Comparison of ENCODE assay signal across 1 cellular context in genomic region chr18:21686282-21687105, GRCh38.
TF ChIP-seq lines count a peak whose summit lies in the region.

No MANE protein-coding gene starts in this region.

TF ChIP-seq in HepG2, 621 proteins besides CTCF, POLR2A, EP300 and RAD21 (continued from another document and continues in another):
- TF ChIP-seq HMGXB4 (CRISPR knock-in tag; IDR thresholded peaks at IDR 0.05; ENCODE audit: borderline replicate concordance in 1 of 2, low read depth in 1 of 2) (peak in 1 of 2 experiments; percentile 44; a peak in 1 of 4 replicates), TFE3 (CRISPR knock-in tag; IDR thresholded peaks at IDR 0.05) (no peak; the same call in 1 of the 2 replicates), MAFF (IDR thresholded peaks at IDR 0.05; ENCODE audit: low read depth, low read length) (peak; percentile 54; the same call in 1 of the 2 replicates), SMARCE1 (IDR thresholded peaks at IDR 0.05; ENCODE audit: borderline replicate concordance) (no peak), JARID2 (CRISPR knock-in tag; IDR thresholded peaks at IDR 0.05; ENCODE audit: insufficient replicate concordance) (no peak), SIX1 (CRISPR knock-in tag; IDR thresholded peaks at IDR 0.05; ENCODE audit: borderline replicate concordance) (peak; percentile 48; the same call in 1 of the 2 replicates), SAP130 (CRISPR knock-in tag; IDR thresholded peaks at IDR 0.05; ENCODE audit: low read depth) (peak; percentile 82), BCL6 (CRISPR knock-in tag; IDR thresholded peaks at IDR 0.05) (peak; percentile 81), NFATC3 (CRISPR knock-in tag; IDR thresholded peaks at IDR 0.05) (no peak), SRF (IDR thresholded peaks at IDR 0.05; ENCODE audit: low read depth, low read length) (no peak), ZNF672 (CRISPR knock-in tag; IDR thresholded peaks at IDR 0.05) (no peak), ZNF432 (CRISPR knock-in tag; IDR thresholded peaks at IDR 0.05; ENCODE audit: borderline replicate concordance) (no peak), PLSCR1 (CRISPR knock-in tag; IDR thresholded peaks at IDR 0.05; ENCODE audit: borderline replicate concordance) (no peak), POLR2AphosphoS2 (IDR thresholded peaks at IDR 0.05; ENCODE audit: low read depth, low read length) (no peak), HOMEZ (CRISPR knock-in tag; IDR thresholded peaks at IDR 0.05; ENCODE audit: low read depth) (0 out of 2 replicates have a peak, but pooled peaks have one; percentile 58), TFAP4 (IDR thresholded peaks at IDR 0.05; ENCODE audit: borderline replicate concordance, low read depth) (peak; percentile 91), ZNF207 (IDR thresholded peaks at IDR 0.05; ENCODE audit: borderline replicate concordance) (no peak), ZNF296 (CRISPR knock-in tag; conservative IDR thresholded peaks at IDR 0.05) (no peak), ZNF552 (CRISPR knock-in tag; IDR thresholded peaks at IDR 0.05; ENCODE audit: borderline replicate concordance) (no peak), GRHL1 (CRISPR knock-in tag; conservative IDR thresholded peaks at IDR 0.05) (no peak), ELF1 (CRISPR knock-in tag; IDR thresholded peaks at IDR 0.05) (peak; percentile 84), ZNF841 (CRISPR knock-in tag; IDR thresholded peaks at IDR 0.05; ENCODE audit: borderline replicate concordance) (no peak), ZNF766 (CRISPR knock-in tag; IDR thresholded peaks at IDR 0.05; ENCODE audit: borderline replicate concordance) (no peak), ZNF747 (CRISPR knock-in tag; IDR thresholded peaks at IDR 0.05; ENCODE audit: borderline replicate concordance) (peak; percentile 74), HOXA7 (CRISPR knock-in tag; IDR thresholded peaks at IDR 0.05) (no peak), JUNB (CRISPR knock-in tag; IDR thresholded peaks at IDR 0.05; ENCODE audit: borderline replicate concordance) (no peak), LCORL (IDR thresholded peaks at IDR 0.05) (no peak), LCORL (CRISPR knock-in tag; IDR thresholded peaks at IDR 0.05) (peak; percentile 82), ZNF34 (CRISPR knock-in tag; IDR thresholded peaks at IDR 0.05; ENCODE audit: borderline replicate concordance) (no peak), SYNCRIP (IDR thresholded peaks at IDR 0.05; ENCODE audit: insufficient read depth, low read depth, low read length) (no peak), MTA1 (CRISPR knock-in tag; IDR thresholded peaks at IDR 0.05; ENCODE audit: borderline replicate concordance) (no peak), PAXIP1 (CRISPR knock-in tag; conservative IDR thresholded peaks at IDR 0.05) (peak; percentile 96), EZH2 (conservative IDR thresholded peaks at IDR 0.05; ENCODE audit: low read depth, low read length) (no peak), AHR (CRISPR knock-in tag; IDR thresholded peaks at IDR 0.05) (no peak), ZFP41 (CRISPR knock-in tag; IDR thresholded peaks at IDR 0.05; ENCODE audit: borderline replicate concordance) (no peak), ZNF614 (CRISPR knock-in tag; IDR thresholded peaks at IDR 0.05; ENCODE audit: borderline replicate concordance) (0 out of 2 replicates have a peak, but pooled peaks have one; percentile 14), GFI1 (CRISPR knock-in tag; IDR thresholded peaks at IDR 0.05; ENCODE audit: borderline replicate concordance) (0 out of 2 replicates have a peak, but pooled peaks have one; percentile 36), MLX (CRISPR knock-in tag; IDR thresholded peaks at IDR 0.05) (peak; percentile 33; the same call in 1 of the 2 replicates), MIER2 (CRISPR knock-in tag; IDR thresholded peaks at IDR 0.05) (peak; percentile 28; the same call in 1 of the 2 replicates)
- TF ChIP-seq, protein P1, sequence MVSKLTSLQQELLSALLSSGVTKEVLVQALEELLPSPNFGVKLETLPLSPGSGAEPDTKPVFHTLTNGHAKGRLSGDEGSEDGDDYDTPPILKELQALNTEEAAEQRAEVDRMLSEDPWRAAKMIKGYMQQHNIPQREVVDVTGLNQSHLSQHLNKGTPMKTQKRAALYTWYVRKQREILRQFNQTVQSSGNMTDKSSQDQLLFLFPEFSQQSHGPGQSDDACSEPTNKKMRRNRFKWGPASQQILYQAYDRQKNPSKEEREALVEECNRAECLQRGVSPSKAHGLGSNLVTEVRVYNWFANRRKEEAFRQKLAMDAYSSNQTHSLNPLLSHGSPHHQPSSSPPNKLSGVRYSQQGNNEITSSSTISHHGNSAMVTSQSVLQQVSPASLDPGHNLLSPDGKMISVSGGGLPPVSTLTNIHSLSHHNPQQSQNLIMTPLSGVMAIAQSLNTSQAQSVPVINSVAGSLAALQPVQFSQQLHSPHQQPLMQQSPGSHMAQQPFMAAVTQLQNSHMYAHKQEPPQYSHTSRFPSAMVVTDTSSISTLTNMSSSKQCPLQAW (CRISPR knock-in tag; IDR thresholded peaks at IDR 0.05) = peak; percentile 76; the same call in 1 of the 2 replicates
- TF ChIP-seq, protein P2, sequence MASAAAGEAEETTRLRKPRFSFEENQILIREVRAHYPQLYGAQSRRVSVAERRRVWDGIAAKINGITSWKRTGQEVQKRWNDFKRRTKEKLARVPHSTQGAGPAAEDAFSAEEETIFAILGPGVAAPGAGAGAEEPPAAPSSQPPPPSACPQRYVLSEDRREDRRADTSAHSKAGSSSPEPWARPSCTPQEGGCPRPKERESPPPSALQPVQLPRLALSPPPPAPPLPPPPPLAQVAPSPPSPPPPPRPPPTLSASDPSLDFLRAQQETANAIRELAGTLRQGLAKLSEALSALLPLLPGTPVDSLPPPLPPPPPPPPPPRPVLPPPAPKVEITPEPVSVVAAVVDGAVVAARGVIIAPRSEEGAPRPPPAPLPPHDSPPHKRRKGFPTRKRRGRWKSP (CRISPR knock-in tag; IDR thresholded peaks at IDR 0.05) = no peak
- TF ChIP-seq, protein P3, sequence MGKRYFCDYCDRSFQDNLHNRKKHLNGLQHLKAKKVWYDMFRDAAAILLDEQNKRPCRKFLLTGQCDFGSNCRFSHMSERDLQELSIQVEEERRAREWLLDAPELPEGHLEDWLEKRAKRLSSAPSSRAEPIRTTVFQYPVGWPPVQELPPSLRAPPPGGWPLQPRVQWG (CRISPR knock-in tag; IDR thresholded peaks at IDR 0.05; ENCODE audit: borderline replicate concordance, low read depth) = no peak
- TF ChIP-seq, protein P4, sequence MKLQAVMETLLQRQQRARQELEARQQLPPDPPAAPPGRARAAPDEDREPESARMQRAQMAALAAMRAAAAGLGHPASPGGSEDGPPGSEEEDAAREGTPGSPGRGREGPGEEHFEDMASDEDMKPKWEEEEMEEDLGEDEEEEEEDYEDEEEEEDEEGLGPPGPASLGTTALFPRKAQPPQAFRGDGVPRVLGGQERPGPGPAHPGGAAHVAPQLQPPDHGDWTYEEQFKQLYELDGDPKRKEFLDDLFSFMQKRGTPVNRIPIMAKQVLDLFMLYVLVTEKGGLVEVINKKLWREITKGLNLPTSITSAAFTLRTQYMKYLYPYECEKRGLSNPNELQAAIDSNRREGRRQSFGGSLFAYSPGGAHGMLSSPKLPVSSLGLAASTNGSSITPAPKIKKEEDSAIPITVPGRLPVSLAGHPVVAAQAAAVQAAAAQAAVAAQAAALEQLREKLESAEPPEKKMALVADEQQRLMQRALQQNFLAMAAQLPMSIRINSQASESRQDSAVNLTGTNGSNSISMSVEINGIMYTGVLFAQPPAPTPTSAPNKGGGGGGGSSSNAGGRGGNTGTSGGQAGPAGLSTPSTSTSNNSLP (IDR thresholded peaks at IDR 0.05; ENCODE audit: low read depth, low read length) = peak; percentile 63
- TF ChIP-seq, protein P5, sequence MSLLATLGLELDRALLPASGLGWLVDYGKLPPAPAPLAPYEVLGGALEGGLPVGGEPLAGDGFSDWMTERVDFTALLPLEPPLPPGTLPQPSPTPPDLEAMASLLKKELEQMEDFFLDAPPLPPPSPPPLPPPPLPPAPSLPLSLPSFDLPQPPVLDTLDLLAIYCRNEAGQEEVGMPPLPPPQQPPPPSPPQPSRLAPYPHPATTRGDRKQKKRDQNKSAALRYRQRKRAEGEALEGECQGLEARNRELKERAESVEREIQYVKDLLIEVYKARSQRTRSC (CRISPR knock-in tag; IDR thresholded peaks at IDR 0.05; ENCODE audit: low read depth) = no peak
